20 cellular contexts compared by ENCODE assay signal in the genomic region with DNA sequence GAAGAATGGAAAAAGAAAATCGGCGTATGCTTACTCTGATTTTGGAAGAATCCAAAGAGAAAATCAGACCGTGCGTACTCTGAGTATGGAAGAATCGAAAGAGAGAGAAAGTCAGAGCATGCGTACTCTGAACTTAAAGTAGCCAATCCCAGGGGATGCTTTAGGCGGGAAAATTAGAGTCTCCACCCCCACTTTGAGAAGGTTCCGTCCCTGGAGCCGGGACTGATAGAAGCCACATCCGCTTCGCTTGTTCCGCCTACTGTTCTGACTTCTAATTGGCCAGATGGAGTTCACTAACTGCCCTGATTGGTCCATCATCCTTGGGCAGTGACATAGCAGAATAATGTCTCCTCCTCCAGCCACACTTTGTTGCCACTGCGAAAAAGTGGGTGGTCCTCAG. TPM values are rescaled to one million over a fixed set of nuclear protein-coding genes. Genes with fewer than 3 reads are reported as not detected.
"Had no signal": no experiment of that assay in that cellular context is flagged by ENCODE, and none has a peak within 500 bp of the region (broad histone marks: within the 10 kb centered on the region; RNA-seq: fewer than 3 reads in every experiment).

Gene SSX2 (minus strand): TSS at position 101 of the 400 bp plus-strand sequence. CDS start 1,429 bp downstream, outside the sequence.

RNA-seq across cellular contexts. Expression of gene SSX2, which starts in this region (rescaled TPM):
- total RNA-seq: activated naive CD4-positive, alpha-beta T cell treated with anti-CD3 and anti-CD28 coated beads for 36 hours; activated naive CD4-positive, alpha-beta T cell treated with anti-CD3 and anti-CD28 coated beads, Interleukin-2, amount 50 U/mL, for 72 hours; activated naive CD8-positive, alpha-beta T cell treated with anti-CD3 and anti-CD28 coated beads for 36 hours; activated naive CD8-positive, alpha-beta T cell treated with anti-CD3 and anti-CD28 coated beads, Interleukin-2, amount 10 ng/mL, durations not matched to agents 7 days and 5 days; activated T-cell treated with anti-CD3 and anti-CD28 coated beads, Interleukin-2, amount 50 U/mL, for 72 hours; activated T-helper 1 cell treated with anti-CD3 and anti-CD28 coated beads, Interleukin-12 subunit alpha, Interleukin-12 subunit beta, Interleukin-2, Interleukin-4 antibody, amounts not matched to agents 30 ng/mL and 10 ng/mL and 1 ng/mL, durations not matched to agents 14 hours and 24 hours and 36 hours; activated T-helper 17 cell treated with anti-CD3 and anti-CD28 coated beads, Interleukin-2, amount 50 U/mL, for 72 hours; activated T-helper 2 cell treated with anti-CD3 and anti-CD28 coated beads, Interferon-gamma antibody, Interleukin-2, Interleukin-4, amounts not matched to agents 10 μg/mL and 5 μg/mL and 100 μg/mL, durations not matched to agents 14 hours and 24 hours and 36 hours; adrenal gland; aorta; ascending aorta; astrocyte; body of pancreas; breast epithelium; bronchial epithelial cell; cardiac muscle cell; cardiac septum; cerebellum; chondrocyte had no signal
- polyA plus RNA-seq: adipose tissue, adrenal gland, aorta, cardiac muscle cell had no signal
